Comparison of ENCODE assay signal across 10 cellular contexts in genomic region chr21:37198989-37199924, GRCh38.
DNase-seq lines count a peak whose midpoint lies in the region; ATAC-seq and TF ChIP-seq lines count a peak whose summit lies in the region.
"Had no signal": no experiment of that assay in that cellular context is flagged by ENCODE, and none has a peak within 500 bp of the region (broad histone marks: within the 10 kb centered on the region; RNA-seq: fewer than 3 reads in every experiment).

No MANE protein-coding gene starts in this region.

- no peak overlapping the region for H2AK5ac ChIP-seq in mesendoderm (ENCODE audit: low read length)

- no peak overlapping the region for H4K5ac ChIP-seq in mesendoderm (ENCODE audit: low read length)

- no peak overlapping the region for H3K4ac ChIP-seq in mesendoderm (ENCODE audit: low read depth, low read length)

- H3K4me2 ChIP-seq in mesendoderm (ENCODE audit: low read length): no peak overlapping the region
- H3K4me2 ChIP-seq: KMS-11 had no signal

- no peak overlapping the region for H3K9ac ChIP-seq in mesendoderm (ENCODE audit: low read length)
- H3K9ac ChIP-seq: KMS-11 had no signal

- H2BK5ac ChIP-seq in mesendoderm (ENCODE audit: low read length): no peak overlapping the region

- no CpG with 5 or more reads among the region's 13 CpGs for WGBS in mesendoderm (ENCODE audit: extremely low coverage, insufficient coverage, low lambda C conversion rate)

- in situ Hi-C loops in Panc1 (cut with HindIII; ENCODE audit: low pct_unique_long_range_greater_than_20kb, low sequenced_read_pairs): no loop called here

- POLR2A ChIA-PET in AG04450 (lab: Yijun Ruan, JAX): no interaction called here
- POLR2A ChIA-PET in Panc1 (lab: Charles Lee): no interaction called here

- H3K4me1 ChIP-seq in Panc1 (ENCODE audit: control insufficient read depth, insufficient read depth, low read length): peaks cover 12% of the 10 kb centered on the region; the same call in 1 of the 2 replicates
- H3K4me1 ChIP-seq in mesendoderm (ENCODE audit: control insufficient read depth, low read depth, low read length): no peaks in the 10 kb centered on the region

- no peaks in the 10 kb centered on the region for H3K79me1 ChIP-seq in mesendoderm (ENCODE audit: low read length)

- no peak overlapping the region for H2BK120ac ChIP-seq in mesendoderm (ENCODE audit: low read depth, low read length)

- DNase-seq in AG04450 (ENCODE audit: low read depth, low spot score): no peak
- DNase-seq in Panc1 (ENCODE audit: low read depth, low spot score): peak; percentile 17
- peak; percentile 86 for DNase-seq in dermis blood vessel endothelial cell
- peak; percentile 19 for DNase-seq in medulla oblongata (ENCODE audit: extremely low spot score)
- no peak for DNase-seq in stimulated activated CD4-positive, alpha-beta T cell treated with anti-CD3 and anti-CD28 coated beads, Interleukin-4, amount 100 ng/mL, for 4 hours
- no peak for DNase-seq in dorsolateral prefrontal cortex
- no peak for DNase-seq in iPS-NIHi7 (ENCODE audit: extremely low spot score)
- no peak for DNase-seq in mesendoderm
- DNase-seq: activated CD4-positive, alpha-beta T cell treated with anti-CD3 and anti-CD28 coated beads, Interleukin-2, amount 50 U/mL, for 1 hour had no signal

- H3K18ac ChIP-seq in mesendoderm (ENCODE audit: low read length): no peak overlapping the region

- no peak overlapping the region for H3K56ac ChIP-seq in mesendoderm (ENCODE audit: low read length)

- H3K9me3 ChIP-seq in AG04450 (ENCODE audit: control insufficient read depth, insufficient read depth, low read length) (no peaks in the 10 kb centered on the region), Panc1 (ENCODE audit: control insufficient read depth, insufficient read depth, low read depth, low read length) (no peaks in the 10 kb centered on the region)

- no peak for TF ChIP-seq CTCF in AG04450 (IDR thresholded peaks at IDR 0.05; ENCODE audit: low read depth, low read length)
- TF ChIP-seq CTCF in Panc1 (IDR thresholded peaks at IDR 0.05): no peak
- TF ChIP-seq CTCF in dorsolateral prefrontal cortex (IDR thresholded peaks at IDR 0.05 in 54 of 56, conservative IDR thresholded peaks at IDR 0.05 in 2 of 56; ENCODE audit: low read depth in 1 of 56, partially characterized antibody in 56 of 56): no peak

- no peak overlapping the region for H2BK15ac ChIP-seq in mesendoderm (replicated peaks; ENCODE audit: low read depth)

- no peaks in the 10 kb centered on the region for H3K27me3 ChIP-seq in AG04450 (ENCODE audit: control insufficient read depth, insufficient read depth, low read length)
- no peaks in the 10 kb centered on the region for H3K27me3 ChIP-seq in Panc1 (ENCODE audit: control insufficient read depth, insufficient read depth, low read length)
- no peaks in the 10 kb centered on the region for H3K27me3 ChIP-seq in dorsolateral prefrontal cortex
- H3K27me3 ChIP-seq in mesendoderm (ENCODE audit: insufficient read depth, low read length, poor library complexity): no peaks in the 10 kb centered on the region

- H4K8ac ChIP-seq in mesendoderm (ENCODE audit: low read depth, low read length): no peak overlapping the region

- CTCF ChIA-PET in AG04450 (lab: Charles Lee) (no interaction called here), Panc1 (lab: Charles Lee) (no interaction called here)

- no peak overlapping the region for H3K4me3 ChIP-seq in AG04450 (ENCODE audit: low read depth, low read length)
- no peak overlapping the region for H3K4me3 ChIP-seq in Panc1 (ENCODE audit: low read depth in 2 of 2, low read length in 2 of 2)
- H3K4me3 ChIP-seq in dorsolateral prefrontal cortex: peak overlapping the region in 1 of 59 donors; percentile 13
- H3K4me3 ChIP-seq in mesendoderm (ENCODE audit: low read length): no peak overlapping the region

- no TSS peak for BruUV-seq in Panc1 (replicated peaks; lab: Mats Ljungman, UMichigan)

- ATAC-seq in Panc1: peak; percentile 87

- H3K23ac ChIP-seq in mesendoderm (ENCODE audit: low read length): no peak overlapping the region

- H3K79me2 ChIP-seq in mesendoderm (ENCODE audit: control insufficient read depth, insufficient read depth, low read length): no peaks in the 10 kb centered on the region

- no peaks in the 10 kb centered on the region; the same call in 1 of the 2 replicates for H3K36me3 ChIP-seq in Panc1 (ENCODE audit: control insufficient read depth, insufficient read depth, low read length)
- H3K36me3 ChIP-seq in mesendoderm (ENCODE audit: control insufficient read depth, insufficient read depth, low read length): peaks cover 6% of the 10 kb centered on the region

- intact Hi-C loops in Panc1 (cut with micrococcal nuclease; ENCODE audit: unreplicated experiment) (no loop called here), dorsolateral prefrontal cortex (cut with DNase I) (no loop called here)

- peak overlapping the region; percentile 43 for H3K27ac ChIP-seq in AG04450 (ENCODE audit: low read depth, low read length)
- peak overlapping the region; percentile 44; the same call in 1 of the 2 replicates for H3K27ac ChIP-seq in Panc1 (ENCODE audit: low read length)
- peak overlapping the region in 23 of 59 donors; percentile 1 to 60 (median 26) for H3K27ac ChIP-seq in dorsolateral prefrontal cortex
- H3K27ac ChIP-seq in mesendoderm (ENCODE audit: low read depth, low read length): no peak overlapping the region
- H3K27ac ChIP-seq: KMS-11 had no signal

Comparison
In these comparisons a context has a peak if more than half of its experiments do, and no peak if none do; other contexts are left out.
1. DNase-seq: peak in Panc1 (single experiment), dermis blood vessel endothelial cell (single experiment) and medulla oblongata (single experiment); none in AG04450 (single experiment), stimulated activated CD4-positive, alpha-beta T cell treated with anti-CD3 and anti-CD28 coated beads, Interleukin-4, amount 100 ng/mL, for 4 hours (0 of 2), dorsolateral prefrontal cortex (0 of 10), iPS-NIHi7 (single experiment) and mesendoderm (single experiment).